30 cellular contexts compared by ENCODE assay signal in genomic region chr4:137502730-137503129, GRCh38. TPM values are rescaled to one million over a fixed set of nuclear protein-coding genes. Genes with fewer than 3 reads are reported as not detected.
"Had no signal": no experiment of that assay in that cellular context is flagged by ENCODE, and none has a peak within 500 bp of the region (broad histone marks: within the 10 kb centered on the region; RNA-seq: fewer than 3 reads in every experiment).

No MANE protein-coding gene starts in this region.

- H3K4me1 ChIP-seq: adrenal gland, body of pancreas, esophagus squamous epithelium had no signal

- H3K9me3 ChIP-seq: body of pancreas, esophagus squamous epithelium had no signal

- H3K27me3 ChIP-seq: adrenal gland, body of pancreas, esophagus squamous epithelium had no signal

- H3K36me3 ChIP-seq: adrenal gland, esophagus squamous epithelium, WERI-Rb-1 had no signal

- DNase-seq: activated B cell treated with CpG ODN at 0.5 μM for 24 hours; activated CD4-positive, alpha-beta T cell treated with anti-CD3 and anti-CD28 coated beads for 48 hours; activated CD4-positive, alpha-beta T cell treated with anti-CD3 and anti-CD28 coated beads, Interleukin-2, amount 50 U/mL, for 1 hour; activated CD4-positive, alpha-beta T cell treated with anti-CD3 and anti-CD28 coated beads, Interleukin-2, amount 50 U/mL, for 48 hours; activated CD8-positive, alpha-beta memory T cell treated with anti-CD3 and anti-CD28 coated beads for 24 hours; activated CD8-positive, alpha-beta T cell treated with anti-CD3 and anti-CD28 coated beads for 36 hours; activated effector memory CD4-positive, alpha-beta T cell treated with Interleukin-2 at 50 U/mL for 16 hours; activated gamma-delta T cell treated with Interleukin-2 at 50 U/mL for 16 hours; activated naive CD4-positive, alpha-beta T cell treated with anti-CD3 and anti-CD28 coated beads, Interleukin-2, amount 50 U/mL, for 16 hours; activated naive CD4-positive, alpha-beta T cell treated with Interleukin-2 at 50 U/mL for 16 hours; activated T-cell treated with anti-CD3 and anti-CD28 coated beads, Interleukin-2, amount 50 U/mL, for 4 hours; adrenal gland; amygdala; aorta; body of pancreas; cortex of kidney; dermis blood vessel endothelial cell; effector CD4-positive, alpha-beta T cell; effector memory CD8-positive, alpha-beta T cell; esophagus squamous epithelium; foreskin fibroblast; head of caudate nucleus; T-helper 1 cell; T-helper 17 cell; T1000; WERI-Rb-1 had no signal

- ATAC-seq: activated CD4-positive, CD25-positive, alpha-beta regulatory T cell treated with anti-CD3 and anti-CD28 coated beads, Interleukin-2, amount 50 U/mL, for 24 hours; activated CD8-positive, alpha-beta T cell treated with anti-CD3 and anti-CD28 coated beads for 36 hours; activated T-cell treated with anti-CD3 and anti-CD28 coated beads, Interleukin-2, amount 50 U/mL, for 4 hours; activated T-helper 17 cell treated with anti-CD3 and anti-CD28 coated beads, Interleukin-2, amount 50 U/mL, for 72 hours; body of pancreas; effector memory CD8-positive, alpha-beta T cell; T-helper 17 cell had no signal

- H3K27ac ChIP-seq: adrenal gland, body of pancreas, epithelial cell of prostate, esophagus squamous epithelium, WERI-Rb-1 had no signal

- H3K4me3 ChIP-seq: adrenal gland, body of pancreas, esophagus squamous epithelium had no signal

- FAIRE-seq: frontal cortex had no signal

RNA-seq across cellular contexts. Expression of gene PCDH18, which starts 29.6 kb away (rescaled TPM):
- total RNA-seq: activated B cell treated with CpG ODN at 0.5 μM for 24 hours; activated CD8-positive, alpha-beta T cell treated with anti-CD3 and anti-CD28 coated beads for 36 hours; activated T-helper 17 cell treated with anti-CD3 and anti-CD28 coated beads, Interleukin-2, amount 50 U/mL, for 72 hours had no signal
